Comparison of ENCODE assay signal across 9 cellular contexts in genomic region chr15:42133892-42134502, GRCh38. TPM values are rescaled to one million over a fixed set of nuclear protein-coding genes. Genes with fewer than 3 reads are reported as not detected.
DNase-seq lines count a peak whose midpoint lies in the region; ATAC-seq and TF ChIP-seq lines count a peak whose summit lies in the region.
"Had no signal": no experiment of that assay in that cellular context is flagged by ENCODE, and none has a peak within 500 bp of the region (broad histone marks: within the 10 kb centered on the region; RNA-seq: fewer than 3 reads in every experiment).

No MANE protein-coding gene starts in this region.

- H3K4me3 ChIP-seq in H7 (ENCODE audit: insufficient read depth, low read depth, low read length) (no peak overlapping the region), smooth muscle cell (no peak overlapping the region)

- H4K20me1 ChIP-seq in smooth muscle cell (ENCODE audit: low read depth), result no peaks in the 10 kb centered on the region

- DNase-seq in H7 (peak; percentile 81), NOMO-1 treated with dmso at 0.1 percent for 144 hours (lab: John Stamatoyannopoulos, UW; ENCODE audit: unreplicated experiment) (peak; percentile 36), activated T-cell treated with anti-CD3 and anti-CD28 coated beads for 24 hours (ENCODE audit: low read depth) (peak; percentile 30), foreskin keratinocyte (no peak), smooth muscle cell (lab: John Stamatoyannopoulos, UW; ENCODE audit: unreplicated experiment) (no peak)

- TF ChIP-seq CTCF in C4-2B (conservative IDR thresholded peaks at IDR 0.05) (peak; percentile 97), foreskin keratinocyte (conservative IDR thresholded peaks at IDR 0.05) (peak; percentile 88), smooth muscle cell (IDR thresholded peaks at IDR 0.05; ENCODE audit: borderline replicate concordance, insufficient read depth, poor library complexity, severe bottlenecking) (peak; percentile 43)

- no peaks in the 10 kb centered on the region for H3K9me3 ChIP-seq in smooth muscle cell (replicated peaks; ENCODE audit: low read depth)

- WGBS in smooth muscle cell (ENCODE audit: low lambda C conversion rate), result 65% methylated on average over 11 of the region's 11 CpGs

- H2AFZ ChIP-seq in smooth muscle cell (ENCODE audit: low read depth), result no peak overlapping the region

- no peaks in the 10 kb centered on the region for H3K36me3 ChIP-seq in H7 (replicated peaks; ENCODE audit: control insufficient read depth, insufficient read depth, low read length)
- H3K36me3 ChIP-seq in smooth muscle cell (ENCODE audit: low read depth), result no peaks in the 10 kb centered on the region

- no peak overlapping the region for H3K9ac ChIP-seq in smooth muscle cell (ENCODE audit: low read depth)

- no peaks in the 10 kb centered on the region for H3K4me1 ChIP-seq in foreskin keratinocyte
- no peaks in the 10 kb centered on the region for H3K4me1 ChIP-seq in smooth muscle cell (ENCODE audit: low read depth)

- no peaks in the 10 kb centered on the region for H3F3A ChIP-seq in smooth muscle cell (ENCODE audit: low read depth)

- H3K79me2 ChIP-seq in smooth muscle cell (ENCODE audit: low read depth), result no peaks in the 10 kb centered on the region

- H3K4me2 ChIP-seq in smooth muscle cell, result no peak overlapping the region

- no peaks in the 10 kb centered on the region for H3K27me3 ChIP-seq in H7 (ENCODE audit: control insufficient read depth, insufficient read depth, low read length)
- peaks cover 10% of the 10 kb centered on the region for H3K27me3 ChIP-seq in foreskin keratinocyte
- H3K27me3 ChIP-seq in smooth muscle cell (ENCODE audit: low read depth), result peaks cover 18% of the 10 kb centered on the region

- H3K27ac ChIP-seq in C4-2B (no peak overlapping the region), foreskin keratinocyte (no peak overlapping the region), smooth muscle cell (ENCODE audit: low read depth) (no peak overlapping the region)

- ATAC-seq in foreskin keratinocyte, result peak; percentile 68
- no peak for ATAC-seq in HG02981 (IDR thresholded peaks at IDR 0.05; ENCODE audit: unreplicated experiment)
- ATAC-seq in GM18873 (IDR thresholded peaks at IDR 0.05; ENCODE audit: low FRiP score, unreplicated experiment), result no peak

RNA-seq across cellular contexts. Expression of gene PLA2G4F, which starts 22.4 kb away (rescaled TPM):
- total RNA-seq in H7 (2014; rRNA removed; shearing (Covaris generic)), result not detected in 2 replicates
- 0.92 and 1.2 TPM in 2 replicates for total RNA-seq in foreskin keratinocyte
- 0.91 and 1.2 TPM in 2 replicates for polyA plus RNA-seq in foreskin keratinocyte
- total RNA-seq in smooth muscle cell, result 1.3 and 2.4 TPM in 2 replicates
- 0.46 and 1.5 TPM in 2 replicates for polyA plus RNA-seq in smooth muscle cell
- total RNA-seq: pulmonary artery endothelial cell had no signal

RNA-seq across cellular contexts. Expression of gene PLA2G4D, which starts 39.6 kb away (rescaled TPM):
- 0.11 and 0.17 TPM in 2 replicates for total RNA-seq in H7 (2014; rRNA removed; shearing (Covaris generic))
- total RNA-seq in foreskin keratinocyte, result 0.07 and 0.14 TPM in 2 replicates
- polyA plus RNA-seq in foreskin keratinocyte, result 0.08 and 0.09 TPM in 2 replicates
- total RNA-seq in smooth muscle cell, result 0.36 TPM in 1 of 2 replicates, not detected in the other
- polyA plus RNA-seq in smooth muscle cell, result 0.17 TPM in 1 of 2 replicates, not detected in the other
- total RNA-seq: pulmonary artery endothelial cell had no signal

Comparison
In these comparisons a context has a peak if more than half of its experiments do, and no peak if none do; other contexts are left out.
1. CTCF ChIP-seq: peak in every context shown above with its lines; median percentile 97 in C4-2B; 88 in foreskin keratinocyte; 43 in smooth muscle cell.
2. DNase-seq: peak in H7 (single experiment), NOMO-1 treated with dmso at 0.1 percent for 144 hours (single experiment) and activated T-cell treated with anti-CD3 and anti-CD28 coated beads for 24 hours (single experiment); none in foreskin keratinocyte (0 of 2) and smooth muscle cell (single experiment).